ENCODE assay signal across 33 cellular contexts in the genomic region with DNA sequence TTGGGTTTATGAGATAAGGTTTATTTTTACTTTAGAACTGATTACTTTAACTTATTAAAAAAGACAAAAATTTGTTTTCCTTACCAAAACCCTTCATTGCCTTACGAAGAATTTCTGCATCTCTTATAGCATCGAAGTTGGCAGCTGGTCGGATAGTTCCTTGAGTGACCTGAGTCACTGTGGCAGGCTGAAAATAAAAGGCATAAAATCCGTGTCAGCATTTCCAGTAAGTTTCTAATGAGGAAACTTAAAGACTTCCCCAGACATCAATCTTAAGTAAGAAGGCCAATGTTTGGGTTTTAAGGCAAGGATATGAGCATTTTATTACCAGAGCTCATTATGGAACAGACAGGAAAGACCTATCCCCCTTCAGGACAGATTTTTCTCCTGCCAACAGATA. TPM values are rescaled to one million over a fixed set of nuclear protein-coding genes. Genes with fewer than 3 reads are reported as not detected.
"Had no signal": no experiment of that assay in that cellular context is flagged by ENCODE, and none has a peak within 500 bp of the region (broad histone marks: within the 10 kb centered on the region; RNA-seq: fewer than 3 reads in every experiment).

No MANE protein-coding gene starts in this region.

- H2AFZ ChIP-seq: hepatocyte had no signal

- DNase-seq: activated CD4-positive, alpha-beta memory T cell treated with anti-CD3 and anti-CD28 coated beads for 36 hours; activated CD4-positive, alpha-beta T cell treated with anti-CD3 and anti-CD28 coated beads for 36 hours; activated CD4-positive, alpha-beta T cell treated with anti-CD3 and anti-CD28 coated beads, Interleukin-2, amount 10 ng/mL, durations not matched to agents 24 days and 14 days; activated CD4-positive, CD25-positive, alpha-beta regulatory T cell; activated CD4-positive, CD25-positive, alpha-beta regulatory T cell treated with anti-CD3 and anti-CD28 coated beads, Interleukin-2, amount 50 U/mL, for 72 hours; activated CD8-positive, alpha-beta memory T cell treated with anti-CD3 and anti-CD28 coated beads, Interleukin-2, amount 10 ng/mL, durations not matched to agents 7 days and 5 days; activated CD8-positive, alpha-beta memory T cell treated with anti-CD3 and anti-CD28 coated beads, Interleukin-2, amount 50 U/mL, for 4 hours; activated CD8-positive, alpha-beta T cell treated with anti-CD3 and anti-CD28 coated beads, Interleukin-2, amount 10 ng/mL, durations not matched to agents 7 days and 5 days; activated effector memory CD4-positive, alpha-beta T cell treated with Interleukin-2 at 50 U/mL for 16 hours; activated gamma-delta T cell treated with Interleukin-2 at 50 U/mL for 16 hours; activated naive CD4-positive, alpha-beta T cell treated with anti-CD3 and anti-CD28 coated beads, Interleukin-2, amount 50 U/mL, for 16 hours; activated naive CD4-positive, alpha-beta T cell treated with Interleukin-2 at 50 U/mL for 16 hours; activated T-cell treated with anti-CD3 and anti-CD28 coated beads, Interleukin-2, amount 50 U/mL, for 4 hours; central memory CD4-positive, alpha-beta T cell; cerebellar nuclear complex; colonic mucosa; effector CD8-positive, alpha-beta T cell; esophagus squamous epithelium; foreskin melanocyte; heart right ventricle; T1000; WERI-Rb-1 had no signal

- H3K4me1 Mint-ChIP-seq: activated CD8-positive, alpha-beta memory T cell treated with anti-CD3 and anti-CD28 coated beads, Interleukin-2, amount 10 ng/mL, durations not matched to agents 7 days and 5 days; brain had no signal

- H3K79me2 ChIP-seq: hepatocyte had no signal

- H3K27me3 ChIP-seq: ascending aorta, breast epithelium, cardiac muscle cell, colonic mucosa, esophagus squamous epithelium, gastroesophageal sphincter, heart right ventricle, hepatocyte had no signal

- H3K27me3 Mint-ChIP-seq: activated CD4-positive, alpha-beta memory T cell treated with anti-CD3 and anti-CD28 coated beads for 36 hours; activated CD4-positive, alpha-beta T cell treated with anti-CD3 and anti-CD28 coated beads for 36 hours; activated CD4-positive, alpha-beta T cell treated with anti-CD3 and anti-CD28 coated beads, Interleukin-2, amount 10 ng/mL, durations not matched to agents 24 days and 14 days; activated CD8-positive, alpha-beta memory T cell treated with anti-CD3 and anti-CD28 coated beads, Interleukin-2, amount 10 ng/mL, durations not matched to agents 7 days and 5 days; activated naive CD8-positive, alpha-beta T cell; activated T-helper 17 cell treated with anti-CD3 and anti-CD28 coated beads, Interleukin-2, amount 50 U/mL, for 72 hours; brain had no signal

- H3K4me3 Mint-ChIP-seq: activated CD4-positive, alpha-beta memory T cell treated with anti-CD3 and anti-CD28 coated beads for 36 hours; activated CD4-positive, alpha-beta T cell treated with anti-CD3 and anti-CD28 coated beads for 36 hours; activated CD4-positive, alpha-beta T cell treated with anti-CD3 and anti-CD28 coated beads, Interleukin-2, amount 10 ng/mL, durations not matched to agents 24 days and 14 days; activated CD8-positive, alpha-beta memory T cell treated with anti-CD3 and anti-CD28 coated beads, Interleukin-2, amount 10 ng/mL, durations not matched to agents 7 days and 5 days; activated CD8-positive, alpha-beta T cell treated with anti-CD3 and anti-CD28 coated beads, Interleukin-2, amount 10 ng/mL, durations not matched to agents 7 days and 5 days; activated naive CD8-positive, alpha-beta T cell; activated T-cell treated with anti-CD3 and anti-CD28 coated beads, Interleukin-2, amount 50 U/mL, for 4 hours; activated T-helper 17 cell treated with anti-CD3 and anti-CD28 coated beads, Interleukin-2, amount 50 U/mL, for 72 hours; brain had no signal

- ATAC-seq: activated CD4-positive, alpha-beta T cell treated with anti-CD3 and anti-CD28 coated beads for 36 hours; activated CD8-positive, alpha-beta memory T cell treated with anti-CD3 and anti-CD28 coated beads, Interleukin-2, amount 10 ng/mL, durations not matched to agents 7 days and 5 days; activated CD8-positive, alpha-beta T cell treated with anti-CD3 and anti-CD28 coated beads, Interleukin-2, amount 10 ng/mL, durations not matched to agents 7 days and 5 days; activated T-cell treated with anti-CD3 and anti-CD28 coated beads, Interleukin-2, amount 50 U/mL, for 4 hours; activated T-helper 17 cell treated with anti-CD3 and anti-CD28 coated beads, Interleukin-2, amount 50 U/mL, for 72 hours; gastroesophageal sphincter; heart right ventricle had no signal

- H3K27ac ChIP-seq: ascending aorta, breast epithelium, cardiac muscle cell, colonic mucosa, epithelial cell of prostate, esophagus squamous epithelium, gastroesophageal sphincter, heart right ventricle, hepatocyte, WERI-Rb-1 had no signal

- H3K9me3 ChIP-seq: ascending aorta, breast epithelium, colonic mucosa, esophagus squamous epithelium, gastroesophageal sphincter, heart right ventricle had no signal

- H3K4me3 ChIP-seq: ascending aorta, breast epithelium, cardiac muscle cell, colonic mucosa, esophagus squamous epithelium, gastroesophageal sphincter, heart right ventricle, hepatocyte had no signal

- H3K27ac Mint-ChIP-seq: activated CD4-positive, alpha-beta memory T cell treated with anti-CD3 and anti-CD28 coated beads for 36 hours; activated CD4-positive, alpha-beta T cell treated with anti-CD3 and anti-CD28 coated beads for 36 hours; activated CD4-positive, alpha-beta T cell treated with anti-CD3 and anti-CD28 coated beads, Interleukin-2, amount 10 ng/mL, durations not matched to agents 24 days and 14 days; activated CD8-positive, alpha-beta memory T cell treated with anti-CD3 and anti-CD28 coated beads, Interleukin-2, amount 10 ng/mL, durations not matched to agents 7 days and 5 days; activated CD8-positive, alpha-beta T cell treated with anti-CD3 and anti-CD28 coated beads, Interleukin-2, amount 10 ng/mL, durations not matched to agents 7 days and 5 days; activated naive CD8-positive, alpha-beta T cell; activated T-helper 17 cell treated with anti-CD3 and anti-CD28 coated beads, Interleukin-2, amount 50 U/mL, for 72 hours; brain had no signal

- H3K9me3 Mint-ChIP-seq: activated CD4-positive, alpha-beta memory T cell treated with anti-CD3 and anti-CD28 coated beads for 36 hours; activated CD4-positive, alpha-beta T cell treated with anti-CD3 and anti-CD28 coated beads, Interleukin-2, amount 10 ng/mL, durations not matched to agents 24 days and 14 days; activated T-cell treated with anti-CD3 and anti-CD28 coated beads, Interleukin-2, amount 50 U/mL, for 4 hours; activated T-helper 17 cell treated with anti-CD3 and anti-CD28 coated beads, Interleukin-2, amount 50 U/mL, for 72 hours had no signal

- H3K4me1 ChIP-seq: ascending aorta, breast epithelium, colonic mucosa, esophagus squamous epithelium, gastroesophageal sphincter, heart right ventricle had no signal

- FAIRE-seq: endometrium, endothelial cell of umbilical vein had no signal

- H3K4me2 ChIP-seq: hepatocyte had no signal

RNA-seq across cellular contexts. Expression of a gene that starts 29.6 kb away (rescaled TPM):
- total RNA-seq: ascending aorta had no signal

RNA-seq across cellular contexts. Expression of a gene that starts 45.1 kb away (rescaled TPM):
- total RNA-seq: ascending aorta had no signal
